In the genomic region with DNA sequence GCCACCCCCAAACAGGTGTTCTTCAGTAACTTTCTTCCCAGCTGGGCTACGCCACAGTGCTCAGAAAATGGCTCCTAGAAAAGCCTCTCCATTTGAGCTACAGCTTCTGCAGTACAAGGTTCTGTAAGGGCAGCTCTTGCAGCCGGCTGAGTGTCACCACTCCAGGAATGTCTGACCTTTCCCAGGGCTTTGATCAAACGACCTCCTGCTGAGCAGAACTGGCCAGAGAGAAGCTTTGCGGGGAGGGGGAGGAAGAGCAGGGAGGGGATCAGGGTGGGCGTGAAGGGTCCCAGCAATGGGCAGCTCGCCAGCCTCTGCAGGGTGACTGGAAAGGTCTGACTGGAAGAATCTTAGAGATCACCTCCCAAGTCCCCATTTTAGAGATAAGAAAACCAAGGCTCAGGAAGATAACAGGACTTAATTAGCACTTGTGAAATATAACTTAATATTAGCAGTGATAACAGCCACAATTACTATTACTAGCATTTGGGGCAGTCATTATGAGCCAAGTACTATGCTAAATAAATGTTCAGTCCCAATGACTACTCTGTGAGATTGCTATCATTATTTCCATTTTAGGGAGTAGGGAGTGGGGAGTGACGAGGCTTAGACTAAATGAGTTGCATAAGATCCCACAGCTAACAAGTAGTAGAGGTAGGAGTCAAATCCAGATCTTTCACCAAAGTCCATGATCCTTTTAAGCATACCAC, we compare ENCODE assay signal across 11 cellular contexts. TPM values are rescaled to one million over a fixed set of nuclear protein-coding genes. Genes with fewer than 3 reads are reported as not detected.
A peak's percentile ranks its signal among the peaks of the same experiment; 100 is the strongest.
DNase-seq lines count a peak whose midpoint lies in the region; TF ChIP-seq lines count a peak whose summit lies in the region.
"Had no signal": no experiment of that assay in that cellular context is flagged by ENCODE, and none has a peak within 500 bp of the region (broad histone marks: within the 10 kb centered on the region; RNA-seq: fewer than 3 reads in every experiment).

No MANE protein-coding gene starts in this region.

- peaks cover 55% of the 10 kb centered on the region for H3K36me3 Mint-ChIP-seq in activated naive CD4-positive, alpha-beta T cell treated with anti-CD3 and anti-CD28 coated beads for 36 hours (ENCODE audit: low read depth)
- H3K36me3 Mint-ChIP-seq: CD14-positive monocyte had no signal

- DNase-seq in activated naive CD4-positive, alpha-beta T cell treated with anti-CD3 and anti-CD28 coated beads for 36 hours, result no peak
- DNase-seq in activated naive CD4-positive, alpha-beta T cell treated with anti-CD3 and anti-CD28 coated beads, Interleukin-2, amount 50 U/mL, for 16 hours, result no peak
- no peak for DNase-seq in PC-9
- DNase-seq in choroid plexus epithelial cell (ENCODE audit: low read depth), result peak; percentile 30
- DNase-seq in renal cortical epithelial cell (ENCODE audit: low read depth), result peak; percentile 61
- no peak for DNase-seq in NCI-H187 treated with DMSO at 0.1 percent for 48 hours (lab: John Stamatoyannopoulos, UW)
- DNase-seq in dermis blood vessel endothelial cell, result no peak
- DNase-seq in activated CD4-positive, alpha-beta T cell treated with anti-CD3 and anti-CD28 coated beads for 48 hours, result no peak
- DNase-seq: kidney glomerular epithelial cell, substantia nigra had no signal

- H3K4me1 ChIP-seq in PC-9 (replicated peaks; ENCODE audit: insufficient read depth), result peaks cover 16% of the 10 kb centered on the region

- H3K27ac ChIP-seq in PC-9, result no peak overlapping the region; the same call in 1 of the 2 replicates

- CTCF ChIA-PET in activated naive CD4-positive, alpha-beta T cell treated with anti-CD3 and anti-CD28 coated beads for 36 hours (lab: Charles Lee), result interaction anchor here (0.6 to 4.3 kb wide), 10 partner anchors 10 to 268 kb away, joined by 3 to 28 read pairs (median 4); no protein-coding TSS in a partner anchor
- CTCF ChIA-PET in PC-9 (lab: Charles Lee), result no interaction called here

- H3K79me2 ChIP-seq in PC-9 (ENCODE audit: low read depth), result no peaks in the 10 kb centered on the region

- intact Hi-C loops in activated naive CD4-positive, alpha-beta T cell treated with anti-CD3 and anti-CD28 coated beads for 36 hours (cut with micrococcal nuclease), result loop anchor here (1.0 to 2.0 kb wide), 3 partner anchors 45 to 237 kb away; no protein-coding TSS in a partner anchor
- intact Hi-C loops in PC-9 (cut with micrococcal nuclease; ENCODE audit: unreplicated experiment), result no loop called here

- TF ChIP-seq CTCF in PC-9 (conservative IDR thresholded peaks at IDR 0.05) (no peak), choroid plexus epithelial cell (conservative IDR thresholded peaks at IDR 0.05; ENCODE audit: low read depth, low read length) (no peak)

- H3K4me2 ChIP-seq in PC-9, result peak overlapping the region; percentile 37

- POLR2A ChIA-PET in PC-9 (lab: Charles Lee; ENCODE audit: unreplicated experiment), result interaction anchor here (0.5 kb wide), 1 partner anchor 516 kb away, joined by 3 read pairs; no protein-coding TSS in a partner anchor

- no peaks in the 10 kb centered on the region for H3K9me3 ChIP-seq in PC-9 (ENCODE audit: insufficient read depth, low read depth)

- H3K4me3 ChIP-seq in PC-9 (no peak overlapping the region), choroid plexus epithelial cell (ENCODE audit: low read depth, low read length) (no peak overlapping the region)

- no peaks in the 10 kb centered on the region for H3K9me2 ChIP-seq in PC-9 (ENCODE audit: insufficient read depth)

- no peaks in the 10 kb centered on the region for H3K27me3 Mint-ChIP-seq in activated naive CD4-positive, alpha-beta T cell treated with anti-CD3 and anti-CD28 coated beads for 36 hours (ENCODE audit: low read depth)

- H3K9me3 Mint-ChIP-seq in activated naive CD4-positive, alpha-beta T cell treated with anti-CD3 and anti-CD28 coated beads for 36 hours, result no peaks in the 10 kb centered on the region
- H3K9me3 Mint-ChIP-seq: CD14-positive monocyte had no signal

- peaks cover 6% of the 10 kb centered on the region for H3F3A ChIP-seq in PC-9 (ENCODE audit: insufficient read depth, low read depth)

- H3K27me3 ChIP-seq in PC-9 (ENCODE audit: insufficient read depth, low read depth), result no peaks in the 10 kb centered on the region

- H3K36me3 ChIP-seq in PC-9 (ENCODE audit: low read depth), result no peaks in the 10 kb centered on the region

- peaks cover 95% of the 10 kb centered on the region for H3K4me1 Mint-ChIP-seq in activated naive CD4-positive, alpha-beta T cell treated with anti-CD3 and anti-CD28 coated beads for 36 hours (ENCODE audit: low read depth)

- H4K20me1 ChIP-seq in PC-9 (ENCODE audit: insufficient read depth), result peaks cover 6% of the 10 kb centered on the region; the same call in 1 of the 2 replicates

- BruUV-seq in PC-9 (replicated peaks; lab: Mats Ljungman, UMichigan), result no TSS peak

- H3K27ac Mint-ChIP-seq in activated naive CD4-positive, alpha-beta T cell treated with anti-CD3 and anti-CD28 coated beads for 36 hours, result peak overlapping the region; percentile 96
- H3K27ac Mint-ChIP-seq: CD14-positive monocyte had no signal

- peak overlapping the region; percentile 50 for H3K4me3 Mint-ChIP-seq in activated naive CD4-positive, alpha-beta T cell treated with anti-CD3 and anti-CD28 coated beads for 36 hours
- H3K4me3 Mint-ChIP-seq: CD14-positive monocyte had no signal

- H2AFZ ChIP-seq in PC-9, result no peak overlapping the region

RNA-seq across cellular contexts. Expression of gene LEF1, which starts 51.1 kb away (rescaled TPM):
- total RNA-seq in activated naive CD4-positive, alpha-beta T cell treated with anti-CD3 and anti-CD28 coated beads for 36 hours, result 100 to 1,000 TPM; 350 to 367 TPM
- total RNA-seq in PC-9 (2021) (2.8 and 3.4 TPM in 2 replicates), renal cortical epithelial cell (0.52 and 18.6 TPM in 2 replicates), dermis blood vessel endothelial cell (0.68 and 0.84 TPM in 2 replicates)

Comparison
In these comparisons a context has a peak if more than half of its experiments do, and no peak if none do; other contexts are left out.
1. DNase-seq: peak in choroid plexus epithelial cell (single experiment) and renal cortical epithelial cell (single experiment); none in activated naive CD4-positive, alpha-beta T cell treated with anti-CD3 and anti-CD28 coated beads for 36 hours (single experiment), activated naive CD4-positive, alpha-beta T cell treated with anti-CD3 and anti-CD28 coated beads, Interleukin-2, amount 50 U/mL, for 16 hours (single experiment), PC-9 (0 of 2), NCI-H187 treated with DMSO at 0.1 percent for 48 hours (single experiment), dermis blood vessel endothelial cell (single experiment) and activated CD4-positive, alpha-beta T cell treated with anti-CD3 and anti-CD28 coated beads for 48 hours (single experiment).
2. RNA of gene LEF1, which starts 51.1 kb away (total RNA-seq): 350 to 367 TPM in activated naive CD4-positive, alpha-beta T cell treated with anti-CD3 and anti-CD28 coated beads for 36 hours; 0.52 to 18.6 TPM in renal cortical epithelial cell, 2.8 to 3.4 TPM in PC-9 and 0.68 to 0.84 TPM in dermis blood vessel endothelial cell; every median in the first group is over 10 times any median in the second.